Comparison of ENCODE assay signal across 1 cellular context in the genomic region with DNA sequence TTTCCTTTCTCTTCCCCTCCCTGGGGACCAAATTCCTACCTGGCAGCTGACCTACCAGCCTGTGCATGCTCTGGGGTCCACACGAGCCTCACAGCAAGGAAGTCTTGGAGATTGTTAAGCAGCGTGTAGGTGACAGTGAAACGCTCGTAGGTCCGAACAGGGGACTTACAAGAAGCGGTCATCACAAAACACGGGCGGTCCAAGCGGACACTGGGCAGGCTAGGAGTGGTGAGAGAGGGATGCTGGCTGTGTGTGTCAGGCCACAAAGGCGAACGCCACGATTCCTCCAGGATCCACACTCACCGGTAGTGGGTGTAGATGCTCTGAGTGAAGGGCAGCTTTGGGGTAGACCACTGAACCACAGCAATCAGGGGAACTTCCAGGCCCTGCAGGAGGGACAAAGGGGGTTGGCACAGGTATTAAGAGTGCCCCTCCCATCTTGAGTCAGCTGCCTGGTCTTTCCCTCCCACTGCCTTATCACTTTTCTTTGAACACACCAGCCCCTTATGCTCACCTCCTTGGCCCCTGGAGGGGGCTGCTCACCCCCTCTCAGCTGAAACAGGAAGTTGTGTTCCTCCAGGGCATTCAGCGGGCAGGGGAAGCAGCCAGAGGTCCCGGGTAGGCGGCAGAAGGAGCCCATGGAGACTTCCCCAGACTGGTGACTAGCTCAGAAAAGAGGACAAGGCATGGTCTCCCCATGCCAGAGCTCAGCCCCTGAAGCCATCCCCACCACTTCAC.
TF ChIP-seq lines count a peak whose summit lies in the region.

No MANE protein-coding gene starts in this region.

TF ChIP-seq in IMR-90, 13 proteins besides CTCF, POLR2A, EP300 and RAD21:
- TF ChIP-seq MAZ (IDR thresholded peaks at IDR 0.05; ENCODE audit: borderline replicate concordance, low read depth, low read length) (no peak), RFX5 (IDR thresholded peaks at IDR 0.05; ENCODE audit: low read depth, low read length) (no peak), SMC3 (IDR thresholded peaks at IDR 0.05; ENCODE audit: low read depth, low read length) (no peak), BHLHE40 (IDR thresholded peaks at IDR 0.05; ENCODE audit: low read depth, low read length) (no peak), FOS (IDR thresholded peaks at IDR 0.05; ENCODE audit: low read depth, low read length) (no peak), CEBPB (IDR thresholded peaks at IDR 0.05; ENCODE audit: low read depth, low read length) (no peak), NFE2L2 (IDR thresholded peaks at IDR 0.05; ENCODE audit: low read depth, low read length) (no peak), MAFK (IDR thresholded peaks at IDR 0.05; ENCODE audit: low read depth, low read length) (no peak), MXI1 (IDR thresholded peaks at IDR 0.05; ENCODE audit: borderline replicate concordance, low read depth, low read length) (no peak), RCOR1 (IDR thresholded peaks at IDR 0.05; ENCODE audit: insufficient replicate concordance, low read length) (no peak), CHD1 (IDR thresholded peaks at IDR 0.05; ENCODE audit: low read depth, low read length) (no peak)
- TF ChIP-seq, protein P1, sequence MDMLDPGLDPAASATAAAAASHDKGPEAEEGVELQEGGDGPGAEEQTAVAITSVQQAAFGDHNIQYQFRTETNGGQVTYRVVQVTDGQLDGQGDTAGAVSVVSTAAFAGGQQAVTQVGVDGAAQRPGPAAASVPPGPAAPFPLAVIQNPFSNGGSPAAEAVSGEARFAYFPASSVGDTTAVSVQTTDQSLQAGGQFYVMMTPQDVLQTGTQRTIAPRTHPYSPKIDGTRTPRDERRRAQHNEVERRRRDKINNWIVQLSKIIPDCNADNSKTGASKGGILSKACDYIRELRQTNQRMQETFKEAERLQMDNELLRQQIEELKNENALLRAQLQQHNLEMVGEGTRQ (IDR thresholded peaks at IDR 0.05; ENCODE audit: low read depth, low read length) = no peak
- TF ChIP-seq, protein P2, sequence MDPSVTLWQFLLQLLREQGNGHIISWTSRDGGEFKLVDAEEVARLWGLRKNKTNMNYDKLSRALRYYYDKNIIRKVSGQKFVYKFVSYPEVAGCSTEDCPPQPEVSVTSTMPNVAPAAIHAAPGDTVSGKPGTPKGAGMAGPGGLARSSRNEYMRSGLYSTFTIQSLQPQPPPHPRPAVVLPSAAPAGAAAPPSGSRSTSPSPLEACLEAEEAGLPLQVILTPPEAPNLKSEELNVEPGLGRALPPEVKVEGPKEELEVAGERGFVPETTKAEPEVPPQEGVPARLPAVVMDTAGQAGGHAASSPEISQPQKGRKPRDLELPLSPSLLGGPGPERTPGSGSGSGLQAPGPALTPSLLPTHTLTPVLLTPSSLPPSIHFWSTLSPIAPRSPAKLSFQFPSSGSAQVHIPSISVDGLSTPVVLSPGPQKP (IDR thresholded peaks at IDR 0.05; ENCODE audit: borderline replicate concordance, low read depth, low read length) = no peak
